1 cellular context compared by ENCODE assay signal in genomic region chr17:75645889-75646625, GRCh38.
TF ChIP-seq lines count a peak whose summit lies in the region.

No MANE protein-coding gene starts in this region.

TF ChIP-seq in GM23338, 12 proteins besides CTCF, POLR2A, EP300 and RAD21 (continued from another document):
- TF ChIP-seq ZNF114 (CRISPR knock-in tag; IDR thresholded peaks at IDR 0.05) (no peak), CREB1 (CRISPR knock-in tag; IDR thresholded peaks at IDR 0.05; ENCODE audit: low read depth) (no peak), POLR2AphosphoS5 (IDR thresholded peaks at IDR 0.05; ENCODE audit: low read depth) (no peak), STAT1 (IDR thresholded peaks at IDR 0.05; ENCODE audit: unreplicated experiment) (no peak), JUNB (IDR thresholded peaks at IDR 0.05; ENCODE audit: unreplicated experiment) (no peak), EZH2phosphoT487 (IDR thresholded peaks at IDR 0.05; ENCODE audit: unreplicated experiment) (no peak), ZNF462 (CRISPR knock-in tag; IDR thresholded peaks at IDR 0.05) (no peak)
- TF ChIP-seq, protein P1, sequence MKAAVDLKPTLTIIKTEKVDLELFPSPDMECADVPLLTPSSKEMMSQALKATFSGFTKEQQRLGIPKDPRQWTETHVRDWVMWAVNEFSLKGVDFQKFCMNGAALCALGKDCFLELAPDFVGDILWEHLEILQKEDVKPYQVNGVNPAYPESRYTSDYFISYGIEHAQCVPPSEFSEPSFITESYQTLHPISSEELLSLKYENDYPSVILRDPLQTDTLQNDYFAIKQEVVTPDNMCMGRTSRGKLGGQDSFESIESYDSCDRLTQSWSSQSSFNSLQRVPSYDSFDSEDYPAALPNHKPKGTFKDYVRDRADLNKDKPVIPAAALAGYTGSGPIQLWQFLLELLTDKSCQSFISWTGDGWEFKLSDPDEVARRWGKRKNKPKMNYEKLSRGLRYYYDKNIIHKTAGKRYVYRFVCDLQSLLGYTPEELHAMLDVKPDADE (IDR thresholded peaks at IDR 0.05) = no peak
TF ChIP-seq in GM23338: peak in this region for 0.
